Comparison of ENCODE assay signal across 15 cellular contexts in the genomic region with DNA sequence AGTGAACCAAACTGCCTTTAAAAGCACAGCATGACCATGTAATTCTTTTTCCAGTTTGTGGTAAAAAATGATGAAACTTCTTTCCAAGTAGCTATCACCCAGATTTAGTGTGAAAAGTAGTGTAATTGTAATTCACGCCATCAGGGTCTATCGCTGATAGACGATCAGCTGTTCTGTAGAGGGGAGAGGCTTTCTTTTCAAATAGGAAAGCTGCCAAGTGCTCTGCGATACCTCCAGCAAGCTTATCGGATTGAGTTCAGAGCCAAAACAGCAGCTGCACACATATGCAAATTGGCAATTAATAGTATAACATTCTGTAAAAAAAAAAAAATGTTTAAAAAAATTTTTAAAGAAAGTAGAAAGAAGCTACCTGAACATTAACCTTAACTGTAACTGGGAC.
A peak's percentile ranks its signal among the peaks of the same experiment; 100 is the strongest.
DNase-seq lines count a peak whose midpoint lies in the region; ATAC-seq, FAIRE-seq and TF ChIP-seq lines count a peak whose summit lies in the region.
"Had no signal": no experiment of that assay in that cellular context is flagged by ENCODE, and none has a peak within 500 bp of the region (broad histone marks: within the 10 kb centered on the region; RNA-seq: fewer than 3 reads in every experiment).

No MANE protein-coding gene starts in this region.

- CTCF ChIA-PET in T-cell (lab: Charles Lee) = interaction anchor here (0.6 to 0.9 kb wide), 4 partner anchors 12 to 23 kb away, joined by 3 to 5 read pairs (median 4); no protein-coding TSS in a partner anchor

- peaks cover 47 to 49% of the 10 kb centered on the region in 2 experiments for H3K4me1 Mint-ChIP-seq in H9
- H3K4me1 Mint-ChIP-seq in T-cell = peaks cover 45 to 67% (median 61%) of the 10 kb centered on the region in 3 donors
- peaks cover 11 to 38% of the 10 kb centered on the region in 2 donors for H3K4me1 Mint-ChIP-seq in immature natural killer cell

- H3K79me1 ChIP-seq in H9 (ENCODE audit: insufficient read depth, low read depth, low read length, poor library complexity, severe bottlenecking) = no peaks in the 10 kb centered on the region

- POLR2A ChIA-PET in T-cell (lab: Charles Lee) = interaction anchor here in 1 of 2 donors (0.5 kb wide), 1 partner anchor 1533 kb away, joined by 3 read pairs; no protein-coding TSS in a partner anchor

- no peaks in the 10 kb centered on the region for H3K23me2 ChIP-seq in H9 (ENCODE audit: insufficient read length, low read depth, low read length, poor library complexity, severe bottlenecking)

- no peak overlapping the region for H2BK20ac ChIP-seq in H9 (ENCODE audit: low read depth, low read length, poor library complexity, severe bottlenecking)

- H3K9ac ChIP-seq in H9 (ENCODE audit: extremely low read depth, insufficient read length, low read length) (no peak overlapping the region), kidney (ENCODE audit: low read length in 2 of 2) (no peak overlapping the region)

- H4K91ac ChIP-seq in H9 (ENCODE audit: insufficient read length, low read depth, low read length) = no peak overlapping the region

- H2BK15ac ChIP-seq in H9 (ENCODE audit: low read depth, low read length) = no peak overlapping the region

- H3K18ac ChIP-seq in H9 (ENCODE audit: insufficient read length, low read depth, low read length) = no peak overlapping the region

- H3K36me3 Mint-ChIP-seq in H9 (ENCODE audit: insufficient read depth in 1 of 3, low read depth in 3 of 3) (no peaks in the 10 kb centered on the region; a peak in 1 of 7 replicates), T-cell (no peaks in the 10 kb centered on the region), immature natural killer cell (no peaks in the 10 kb centered on the region)

- no CpG with 5 or more reads among the region's 5 CpGs for WGBS in H9 (ENCODE audit: extremely low coverage, insufficient read length, low lambda C conversion rate)

- no peak overlapping the region for H2AK5ac ChIP-seq in H9 (ENCODE audit: insufficient read length, low read length)

- H3K79me2 ChIP-seq in H9 (ENCODE audit: insufficient read depth, low read length) = no peaks in the 10 kb centered on the region

- H3T11ph ChIP-seq in H9 (ENCODE audit: low read length) = no peak overlapping the region

- DNase-seq in COR-L47 (lab: John Stamatoyannopoulos, UW) (peak; percentile 12), H9 (no peak), T-cell (no peak), immature natural killer cell (no peak), ureter (ENCODE audit: low spot score) (no peak), foreskin fibroblast (no peak), kidney (no peak)
- no peak for DNase-seq in stimulated activated CD4-positive, alpha-beta T cell treated with anti-CD3 and anti-CD28 coated beads, Interleukin-15, amount 100 ng/mL, for 24 hours
- DNase-seq: activated effector memory CD4-positive, alpha-beta T cell treated with Interleukin-2 at 50 U/mL for 16 hours; cerebellar nuclear complex; H7; NCI-H187 treated with DMSO at 0.1 percent for 48 hours; Peyer's patch; thyroid gland had no signal

- no peak overlapping the region for H3K4ac ChIP-seq in H9 (ENCODE audit: low read depth, low read length)

- H3K14ac ChIP-seq in H9 (ENCODE audit: insufficient read depth, low read length) = no peak overlapping the region

- no peak overlapping the region for H4K5ac ChIP-seq in H9 (ENCODE audit: insufficient read length, low read depth, low read length)

- H4K20me1 ChIP-seq in H9 (ENCODE audit: control insufficient read depth, insufficient read depth, insufficient read length) = no peaks in the 10 kb centered on the region

- H3K23ac ChIP-seq in H9 (ENCODE audit: insufficient read length, low read depth, low read length) = no peak overlapping the region

- no peaks in the 10 kb centered on the region for H3K9me3 Mint-ChIP-seq in H9
- no peaks in the 10 kb centered on the region for H3K9me3 Mint-ChIP-seq in T-cell
- no peaks in the 10 kb centered on the region for H3K9me3 Mint-ChIP-seq in immature natural killer cell

- TF ChIP-seq CTCF in H9 (conservative IDR thresholded peaks at IDR 0.05) (no peak), foreskin fibroblast (IDR thresholded peaks at IDR 0.05; ENCODE audit: low read depth, low read length) (no peak), kidney (IDR thresholded peaks at IDR 0.05; ENCODE audit: borderline replicate concordance, extremely low read depth, insufficient read depth) (no peak)

- no peaks in the 10 kb centered on the region for H3K9me3 ChIP-seq in H9 (ENCODE audit: control insufficient read depth, low read depth, low read length)
- H3K9me3 ChIP-seq in kidney (ENCODE audit: control insufficient read depth in 1 of 2, low read length in 2 of 2) = no peaks in the 10 kb centered on the region
- H3K9me3 ChIP-seq: Peyer's patch, thyroid gland had no signal

- no peak overlapping the region for H2AFZ ChIP-seq in H9 (ENCODE audit: low read length)

- no peak overlapping the region for H4K8ac ChIP-seq in H9 (replicated peaks; ENCODE audit: insufficient read length, low read depth, low read length)

- H3K56ac ChIP-seq in H9 (ENCODE audit: insufficient read length, low read depth, low read length) = no peak overlapping the region

- H3K4me3 ChIP-seq in foreskin fibroblast (ENCODE audit: low read depth in 1 of 2, low read length in 2 of 2) (no peak overlapping the region), kidney (ENCODE audit: low read length in 2 of 2) (no peak overlapping the region)

- no peak for FAIRE-seq in kidney (lab: Jason Lieb, UNC)

- H3K36me3 ChIP-seq in kidney (ENCODE audit: control insufficient read depth in 1 of 2, insufficient read depth in 2 of 2, low read length in 2 of 2) = no peaks in the 10 kb centered on the region
- H3K36me3 ChIP-seq: Peyer's patch, thyroid gland had no signal

- no peak overlapping the region for H3K27ac ChIP-seq in H9 (ENCODE audit: insufficient read length, low read depth, low read length)
- H3K27ac ChIP-seq in kidney (ENCODE audit: low read depth in 2 of 2, low read length in 2 of 2) = no peak overlapping the region
- H3K27ac ChIP-seq: Peyer's patch had no signal

- no peaks in the 10 kb centered on the region for H3K27me3 ChIP-seq in H9 (ENCODE audit: insufficient read depth, low read length)
- H3K27me3 ChIP-seq: Peyer's patch, thyroid gland had no signal

- peaks cover 10% of the 10 kb centered on the region; the same call in 1 of the 2 replicates for H3K4me1 ChIP-seq in H9 (ENCODE audit: insufficient read depth, low read length)
- H3K4me1 ChIP-seq in kidney (ENCODE audit: control insufficient read depth in 1 of 2, insufficient read depth in 1 of 2, low read depth in 1 of 2, low read length in 2 of 2) = no peaks in the 10 kb centered on the region

- no peak overlapping the region for H3K27ac Mint-ChIP-seq in H9
- H3K27ac Mint-ChIP-seq in T-cell = peak overlapping the region; percentile 89 to 91
- no peak overlapping the region for H3K27ac Mint-ChIP-seq in immature natural killer cell

- no peak overlapping the region for H2BK12ac ChIP-seq in H9 (ENCODE audit: insufficient read length, low read depth, low read length)

- H3K4me2 ChIP-seq in H9 (ENCODE audit: insufficient read depth, insufficient read length, low read length) = no peak overlapping the region

- H3K27me3 Mint-ChIP-seq in H9 (ENCODE audit: low read depth) (peaks cover 16% of the 10 kb centered on the region), T-cell (no peaks in the 10 kb centered on the region), immature natural killer cell (ENCODE audit: low read depth in 3 of 3) (peaks cover 1 to 17% (median 4%) of the 10 kb centered on the region in 3 donors)

- no peak overlapping the region for H2BK5ac ChIP-seq in H9 (ENCODE audit: insufficient read length, low read length)

- no peak overlapping the region for H2BK120ac ChIP-seq in H9 (ENCODE audit: low read depth, low read length, poor library complexity, severe bottlenecking)

- H3K4me3 Mint-ChIP-seq in H9 (peak overlapping the region; percentile 5 to 82; a peak in 3 of 5 replicates), T-cell (peak overlapping the region; percentile 82 to 91 (median 90)), immature natural killer cell (peak overlapping the region; percentile 13 to 97 (median 55))

- ATAC-seq in T-cell (replicated peaks in 1 of 4) = no peak
- ATAC-seq: sciatic nerve had no signal

- intact Hi-C loops in kidney (cut with DNase I) = no loop called here

Comparison
In these comparisons a context has a peak if more than half of its experiments do, and no peak if none do; other contexts are left out.
1. H3K27ac Mint-ChIP-seq: peak in T-cell (2 of 2); none in H9 (0 of 3) and immature natural killer cell (0 of 6).
2. Peak in every context shown above with its lines, with median percentiles within 50 percentile points of each other: H3K4me3 Mint-ChIP-seq.